Comparison of ENCODE assay signal across 8 cellular contexts in genomic region chr3:50299929-50300680, GRCh38. TPM values are rescaled to one million over a fixed set of nuclear protein-coding genes. Genes with fewer than 3 reads are reported as not detected.
DNase-seq lines count a peak whose midpoint lies in the region; ATAC-seq and TF ChIP-seq lines count a peak whose summit lies in the region.

No MANE protein-coding gene starts in this region.

- H3K4me1 ChIP-seq in Peyer's patch (peaks cover 3 to 42% (median 7%) of the 10 kb centered on the region in 4 donors), thyroid gland (peaks cover 22 to 35% of the 10 kb centered on the region in 2 donors)

- WGBS in thyroid gland, 2 donors, result 52 to 65% methylated on average over 12 of the region's 12 CpGs

- DNase-seq in Peyer's patch (no peak), medulla oblongata (ENCODE audit: extremely low spot score) (peak; percentile 92), thyroid gland (no peak), NCI-H510A treated with DMSO at 0.1 percent for 48 hours (lab: John Stamatoyannopoulos, UW) (no peak), GM20000 (ENCODE audit: low spot score) (no peak)

- TF ChIP-seq CTCF in GM12875 (IDR thresholded peaks at IDR 0.05; ENCODE audit: borderline replicate concordance, insufficient read depth, low read depth, low read length), result no peak
- no peak for TF ChIP-seq CTCF in Peyer's patch (IDR thresholded peaks at IDR 0.05)
- TF ChIP-seq CTCF in thyroid gland (IDR thresholded peaks at IDR 0.05), result no peak
- TF ChIP-seq CTCF in GM20000 (IDR thresholded peaks at IDR 0.05; ENCODE audit: extremely low read depth, missing control alignments), result no peak

- no peaks in the 10 kb centered on the region for H3K9me3 ChIP-seq in Peyer's patch
- no peaks in the 10 kb centered on the region for H3K9me3 ChIP-seq in thyroid gland

- ATAC-seq in HG03432 (IDR thresholded peaks at IDR 0.05; ENCODE audit: unreplicated experiment), result no peak

- intact Hi-C loops in thyroid gland (cut with DNase I), result no loop called here

- TF ChIP-seq POLR2A in Peyer's patch (IDR thresholded peaks at IDR 0.05) (no peak), thyroid gland (IDR thresholded peaks at IDR 0.05) (no peak)

- H3K27me3 ChIP-seq in Peyer's patch (no peaks in the 10 kb centered on the region), thyroid gland (no peaks in the 10 kb centered on the region)

- peak overlapping the region; percentile 55 for H3K4me3 ChIP-seq in GM12875 (ENCODE audit: low read depth, low read length)
- peak overlapping the region; percentile 36 to 73 (median 54) for H3K4me3 ChIP-seq in Peyer's patch
- H3K4me3 ChIP-seq in thyroid gland (replicated peaks in 1 of 3), result peak overlapping the region in 2 of 3 donors; percentile 8 to 57

- H3K36me3 ChIP-seq in Peyer's patch, result peaks cover 0 to 3% (median 0%) of the 10 kb centered on the region in 3 donors
- no peaks in the 10 kb centered on the region for H3K36me3 ChIP-seq in thyroid gland

- H3K27ac ChIP-seq in Peyer's patch (peak overlapping the region; percentile 89 to 93 (median 92)), cingulate gyrus (ENCODE audit: low read depth, low read length) (peak overlapping the region; percentile 96), thyroid gland (peak overlapping the region; percentile 48 to 88 (median 77))

RNA-seq across cellular contexts. Expression of gene HYAL3, which starts 0.9 kb away (rescaled TPM):
- total RNA-seq in Peyer's patch (1 to 10 TPM; 3.0 to 6.6 (median 4.2) TPM), thyroid gland (1 to 10 TPM; 2.7 to 6.7 (median 3.8) TPM)

RNA-seq across cellular contexts. Expression of gene NAA80, which starts 0.9 kb away (rescaled TPM):
- total RNA-seq in Peyer's patch (10 to 100 TPM in 3 of 4 donors, 1 to 10 TPM in 1; 3.2 to 14.0 (median 12.4) TPM), thyroid gland (10 to 100 TPM in 2 of 4 donors, 1 to 10 TPM in 2; 6.9 to 15.2 (median 10.8) TPM)

RNA-seq across cellular contexts. Expression of gene HYAL1, which starts 3.3 kb away (rescaled TPM):
- total RNA-seq in Peyer's patch (1 to 10 TPM; 1.2 to 5.1 (median 4.6) TPM), thyroid gland (10 to 100 TPM in 2 of 4 donors, 1 to 10 TPM in 2; 5.8 to 13.8 (median 9.7) TPM)

RNA-seq across cellular contexts. Expression of gene IFRD2, which starts 7.9 kb away (rescaled TPM):
- 100 to 1,000 TPM in 3 of 4 donors, 10 to 100 TPM in 1; 75.5 to 205 (median 140) TPM for total RNA-seq in Peyer's patch
- 10 to 100 TPM; 63.9 to 96.5 (median 88.4) TPM for total RNA-seq in thyroid gland

RNA-seq across cellular contexts. Expression of gene LSMEM2, which starts 21.2 kb away (rescaled TPM):
- total RNA-seq in Peyer's patch (not detected), thyroid gland (not detected)
